Comparison of ENCODE assay signal across 12 cellular contexts in the genomic region with DNA sequence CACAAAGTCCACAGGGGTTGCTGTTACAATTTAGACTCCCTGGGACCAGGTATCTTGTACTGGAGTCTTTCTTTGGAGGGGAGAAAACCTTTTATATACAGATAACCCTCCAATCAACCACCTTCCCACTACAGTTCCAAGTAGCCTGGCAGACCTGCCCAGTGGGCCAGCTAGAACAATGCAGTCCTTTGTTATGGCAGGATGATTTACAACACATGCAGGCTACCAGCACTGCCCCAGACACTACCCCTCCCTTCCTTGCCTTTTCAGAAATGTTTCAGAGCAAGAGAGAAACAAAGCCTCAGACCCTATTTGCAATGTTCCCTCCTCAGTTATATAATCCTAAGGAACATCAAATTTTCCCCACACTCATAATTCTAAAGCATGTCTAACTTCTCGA. TPM values are rescaled to one million over a fixed set of nuclear protein-coding genes. Genes with fewer than 3 reads are reported as not detected.
A peak's percentile ranks its signal among the peaks of the same experiment; 100 is the strongest.
DNase-seq lines count a peak whose midpoint lies in the region; ATAC-seq, FAIRE-seq and TF ChIP-seq lines count a peak whose summit lies in the region.
"Had no signal": no experiment of that assay in that cellular context is flagged by ENCODE, and none has a peak within 500 bp of the region (broad histone marks: within the 10 kb centered on the region; RNA-seq: fewer than 3 reads in every experiment).

No MANE protein-coding gene starts in this region.

- ATAC-seq in PC-3: peak; percentile 96
- ATAC-seq in sciatic nerve: peak; percentile 44
- no peak for ATAC-seq in HG03196 (IDR thresholded peaks at IDR 0.05; ENCODE audit: unreplicated experiment)

- H3K36me3 ChIP-seq in PC-3 (ENCODE audit: low read depth, low read length) (no peaks in the 10 kb centered on the region), keratinocyte (ENCODE audit: control insufficient read depth in 2 of 2, extremely low read depth in 1 of 2, insufficient read depth in 2 of 2, low read length in 2 of 2) (no peaks in the 10 kb centered on the region)
- H3K36me3 ChIP-seq: breast epithelium had no signal

- no peak overlapping the region for H2AFZ ChIP-seq in PC-3 (ENCODE audit: low read length)
- H2AFZ ChIP-seq in keratinocyte (ENCODE audit: control insufficient read depth, low read length): no peak overlapping the region

- no peaks in the 10 kb centered on the region for H3K9me1 ChIP-seq in keratinocyte (ENCODE audit: control insufficient read depth, extremely low read depth, insufficient read depth, low read length)

- no peaks in the 10 kb centered on the region for H3K79me2 ChIP-seq in PC-3 (ENCODE audit: low read length)
- H3K79me2 ChIP-seq in keratinocyte (ENCODE audit: control insufficient read depth, insufficient read depth, low read length): no peaks in the 10 kb centered on the region

- H3K4me2 ChIP-seq in PC-3 (ENCODE audit: low read length): no peak overlapping the region
- H3K4me2 ChIP-seq in keratinocyte (ENCODE audit: control insufficient read depth, extremely low read depth, insufficient read depth, low read depth, low read length): no peak overlapping the region

- POLR2A ChIA-PET in PC-3 (lab: Charles Lee; ENCODE audit: unreplicated experiment): interaction anchor here (0.6 kb wide), 1 partner anchor 11 kb away, joined by 3 read pairs; a partner anchor contains a TSS
- POLR2A ChIA-PET in RWPE1 (lab: Yijun Ruan, JAX; ENCODE audit: low non-redundant PET): no interaction called here

- DNase-seq in HT-29 (ENCODE audit: low spot score) (peak; percentile 86), PC-3 (peak; percentile 33), keratinocyte (ENCODE audit: low read depth, low spot score) (no peak), sciatic nerve (ENCODE audit: low spot score) (no peak), NCI-H187 (lab: John Stamatoyannopoulos, UW) (no peak), RWPE1 (ENCODE audit: low spot score) (no peak)
- DNase-seq: C1 segment of cervical spinal cord; effector CD8-positive, alpha-beta T cell; MV-4-11; NCI-H226 had no signal

- H3K27ac ChIP-seq in PC-3 (ENCODE audit: low read length) (no peak overlapping the region), keratinocyte (ENCODE audit: control insufficient read depth, insufficient read depth, low read length) (no peak overlapping the region), RWPE1 (no peak overlapping the region)
- H3K27ac ChIP-seq: breast epithelium had no signal

- H3K9ac ChIP-seq in PC-3 (ENCODE audit: low read length): no peak overlapping the region
- H3K9ac ChIP-seq in keratinocyte (ENCODE audit: control insufficient read depth, extremely low read depth, insufficient read depth, low read length): no peak overlapping the region

- H3F3A ChIP-seq in PC-3 (ENCODE audit: low read length, unreplicated experiment): no peaks in the 10 kb centered on the region

- no peak for TF ChIP-seq CTCF in PC-3 (conservative IDR thresholded peaks at IDR 0.05; ENCODE audit: low read depth, low read length)
- no peak for TF ChIP-seq CTCF in keratinocyte (optimal IDR thresholded peaks at IDR 0.05 in 1 of 3, IDR thresholded peaks at IDR 0.05 in 1 of 3, conservative IDR thresholded peaks at IDR 0.05 in 1 of 3; ENCODE audit: extremely low read depth in 1 of 3, insufficient read depth in 2 of 3, low read length in 3 of 3)
- no peak for TF ChIP-seq CTCF in RWPE1 (conservative IDR thresholded peaks at IDR 0.05; ENCODE audit: low read depth)

- H3K4me1 ChIP-seq in PC-3 (ENCODE audit: insufficient read depth, low read length): no peaks in the 10 kb centered on the region
- H3K4me1 ChIP-seq in keratinocyte (ENCODE audit: control insufficient read depth, extremely low read depth, insufficient read depth, low read length): no peaks in the 10 kb centered on the region

- FAIRE-seq in keratinocyte (lab: Jason Lieb, UNC): peak; percentile 56

- H3K9me2 ChIP-seq in PC-3 (replicated peaks; ENCODE audit: low read length): no peaks in the 10 kb centered on the region

- no peaks in the 10 kb centered on the region for H3K27me3 ChIP-seq in PC-3 (ENCODE audit: low read length)
- no peaks in the 10 kb centered on the region for H3K27me3 ChIP-seq in keratinocyte (ENCODE audit: control insufficient read depth, extremely low read depth, insufficient read depth, low read length)
- H3K27me3 ChIP-seq: breast epithelium had no signal

- H4K20me1 ChIP-seq in PC-3 (ENCODE audit: low read length) (no peaks in the 10 kb centered on the region), keratinocyte (ENCODE audit: control insufficient read depth, extremely low read depth, insufficient read depth, low read length) (no peaks in the 10 kb centered on the region)

- no peak overlapping the region for H3K4me3 ChIP-seq in PC-3 (ENCODE audit: low read length)
- no peak overlapping the region for H3K4me3 ChIP-seq in keratinocyte (ENCODE audit: control insufficient read depth in 2 of 3, extremely low read depth in 1 of 3, insufficient read depth in 2 of 3, low read depth in 1 of 3, low read length in 3 of 3)
- H3K4me3 ChIP-seq: breast epithelium had no signal

- intact Hi-C loops in PC-3 (cut with micrococcal nuclease) (no loop called here), sciatic nerve (cut with DNase I) (no loop called here)

- dilution Hi-C loops in keratinocyte (cut with MboI; ENCODE audit: extremely low pct_ligation_motif_present, low sequenced_read_pairs): no loop called here

- CTCF ChIA-PET in PC-3 (lab: Charles Lee): no interaction called here
- CTCF ChIA-PET in RWPE1 (lab: Yijun Ruan, JAX): no interaction called here

- no TSS peak for BruUV-seq in PC-3 (replicated peaks; lab: Mats Ljungman, UMichigan)

- no peaks in the 10 kb centered on the region for H3K9me3 ChIP-seq in PC-3 (ENCODE audit: low read length)
- no peaks in the 10 kb centered on the region for H3K9me3 ChIP-seq in keratinocyte (ENCODE audit: control insufficient read depth, low read depth, low read length)
- H3K9me3 ChIP-seq: breast epithelium had no signal

RNA-seq across cellular contexts. Expression of a gene that starts 11.1 kb away (rescaled TPM):
- not detected in 2 replicates for total RNA-seq in HT-29 (2014; rRNA removed; shearing (Covaris generic))
- total RNA-seq in PC-3 (2014; rRNA removed): 0.07 and 2.1 TPM in 2 replicates
- polyA plus RNA-seq in keratinocyte: 1.1 to 1.7 TPM (median 1.4 TPM) in 3 replicates
- 0.50 TPM for polyA plus RNA-seq in keratinocyte (2011; ENCODE audit: low read depth)
- polyA plus RNA-seq in keratinocyte (2011; cell fraction: cytosol; rRNA removed): 0.56 and 0.70 TPM in 2 replicates
- polyA plus RNA-seq in keratinocyte (2011; cell fraction: nucleus; rRNA removed): 0.71 and 0.97 TPM in 2 replicates
- 0.93 and 1.2 TPM in 2 replicates for polyA plus RNA-seq in keratinocyte (2012; ENCODE audit: low replicate concordance)
- polyA minus RNA-seq in keratinocyte: 0.36 to 1.1 TPM (median 0.53 TPM) in 3 replicates
- polyA minus RNA-seq in keratinocyte (2011; cell fraction: cytosol; rRNA and poly(A)+ RNA removed): not detected
- 0.21 and 0.70 TPM in 2 replicates for polyA minus RNA-seq in keratinocyte (2011; cell fraction: nucleus; rRNA and poly(A)+ RNA removed)
- total RNA-seq in sciatic nerve: 2.5 TPM

Comparison
In these comparisons a context has a peak if more than half of its experiments do, and no peak if none do; other contexts are left out.
1. DNase-seq: peak in HT-29 (single experiment) and PC-3 (single experiment); none in keratinocyte (single experiment), sciatic nerve (single experiment), NCI-H187 (0 of 2) and RWPE1 (single experiment).